Comparison of ENCODE assay signal across 1 cellular context in genomic region chr7:44097064-44097932, GRCh38.
TF ChIP-seq lines count a peak whose summit lies in the region.

No MANE protein-coding gene starts in this region.

TF ChIP-seq in K562, 482 proteins besides CTCF, POLR2A, EP300 and RAD21:
- TF ChIP-seq THAP7 (CRISPR knock-in tag; IDR thresholded peaks at IDR 0.05) (no peak), HCFC1 (IDR thresholded peaks at IDR 0.05; ENCODE audit: low read depth, low read length) (no peak), ETS2 (tag; IDR thresholded peaks at IDR 0.05; ENCODE audit: borderline replicate concordance, poor library complexity, severe bottlenecking) (no peak), SPI1 (IDR thresholded peaks at IDR 0.05; ENCODE audit: borderline replicate concordance, low read depth, low read length) (peak; percentile 29; the same call in 1 of the 2 replicates), ETV1 (tag; conservative IDR thresholded peaks at IDR 0.05; ENCODE audit: low read depth) (no peak), ZNF75A (CRISPR knock-in tag; IDR thresholded peaks at IDR 0.05) (no peak)
- TF ChIP-seq, protein P1, sequence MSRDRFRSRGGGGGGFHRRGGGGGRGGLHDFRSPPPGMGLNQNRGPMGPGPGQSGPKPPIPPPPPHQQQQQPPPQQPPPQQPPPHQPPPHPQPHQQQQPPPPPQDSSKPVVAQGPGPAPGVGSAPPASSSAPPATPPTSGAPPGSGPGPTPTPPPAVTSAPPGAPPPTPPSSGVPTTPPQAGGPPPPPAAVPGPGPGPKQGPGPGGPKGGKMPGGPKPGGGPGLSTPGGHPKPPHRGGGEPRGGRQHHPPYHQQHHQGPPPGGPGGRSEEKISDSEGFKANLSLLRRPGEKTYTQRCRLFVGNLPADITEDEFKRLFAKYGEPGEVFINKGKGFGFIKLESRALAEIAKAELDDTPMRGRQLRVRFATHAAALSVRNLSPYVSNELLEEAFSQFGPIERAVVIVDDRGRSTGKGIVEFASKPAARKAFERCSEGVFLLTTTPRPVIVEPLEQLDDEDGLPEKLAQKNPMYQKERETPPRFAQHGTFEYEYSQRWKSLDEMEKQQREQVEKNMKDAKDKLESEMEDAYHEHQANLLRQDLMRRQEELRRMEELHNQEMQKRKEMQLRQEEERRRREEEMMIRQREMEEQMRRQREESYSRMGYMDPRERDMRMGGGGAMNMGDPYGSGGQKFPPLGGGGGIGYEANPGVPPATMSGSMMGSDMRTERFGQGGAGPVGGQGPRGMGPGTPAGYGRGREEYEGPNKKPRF (IDR thresholded peaks at IDR 0.05; ENCODE audit: low read depth, low read length), result no peak
TF ChIP-seq in K562: peak in this region for 1.
